ENCODE assay signal across 16 cellular contexts in genomic region chr20:32680544-32681174, GRCh38. TPM values are rescaled to one million over a fixed set of nuclear protein-coding genes. Genes with fewer than 3 reads are reported as not detected.
DNase-seq lines count a peak whose midpoint lies in the region; ATAC-seq and TF ChIP-seq lines count a peak whose summit lies in the region.
"Had no signal": no experiment of that assay in that cellular context is flagged by ENCODE, and none has a peak within 500 bp of the region (broad histone marks: within the 10 kb centered on the region; RNA-seq: fewer than 3 reads in every experiment).

No MANE protein-coding gene starts in this region.

- H3K27ac Mint-ChIP-seq in activated CD4-positive, alpha-beta T cell treated with anti-CD3 and anti-CD28 coated beads, Interleukin-2, amount 10 ng/mL, durations not matched to agents 7 days and 5 days, result peak overlapping the region; percentile 69
- H3K27ac Mint-ChIP-seq in endothelial cell (ENCODE audit: unreplicated experiment) (peak overlapping the region; percentile 67), progenitor cell of endocrine pancreas (peak overlapping the region; percentile 38)

- no peak overlapping the region for H3K4me3 Mint-ChIP-seq in activated CD4-positive, alpha-beta T cell treated with anti-CD3 and anti-CD28 coated beads, Interleukin-2, amount 10 ng/mL, durations not matched to agents 7 days and 5 days
- no peak overlapping the region for H3K4me3 Mint-ChIP-seq in endothelial cell (ENCODE audit: unreplicated experiment)
- H3K4me3 Mint-ChIP-seq in progenitor cell of endocrine pancreas (ENCODE audit: low read depth), result no peak overlapping the region

- POLR2A ChIA-PET in activated CD4-positive, alpha-beta T cell treated with anti-CD3 and anti-CD28 coated beads, Interleukin-2, amount 10 ng/mL, durations not matched to agents 7 days and 5 days (lab: Charles Lee), result no interaction called here
- POLR2A ChIA-PET in RWPE1 (lab: Yijun Ruan, JAX; ENCODE audit: low non-redundant PET), result no interaction called here

- H3K4me1 Mint-ChIP-seq in activated CD4-positive, alpha-beta T cell treated with anti-CD3 and anti-CD28 coated beads, Interleukin-2, amount 10 ng/mL, durations not matched to agents 7 days and 5 days, result peaks cover 23% of the 10 kb centered on the region
- H3K4me1 Mint-ChIP-seq in endothelial cell (ENCODE audit: unreplicated experiment) (peaks cover 34% of the 10 kb centered on the region), progenitor cell of endocrine pancreas (ENCODE audit: low read depth) (peaks cover 12% of the 10 kb centered on the region)

- no peaks in the 10 kb centered on the region for H3K27me3 Mint-ChIP-seq in activated CD4-positive, alpha-beta T cell treated with anti-CD3 and anti-CD28 coated beads, Interleukin-2, amount 10 ng/mL, durations not matched to agents 7 days and 5 days
- H3K27me3 Mint-ChIP-seq in endothelial cell (ENCODE audit: unreplicated experiment) (peaks cover 8% of the 10 kb centered on the region), progenitor cell of endocrine pancreas (no peaks in the 10 kb centered on the region)

- ATAC-seq in GM21390 (IDR thresholded peaks at IDR 0.05; ENCODE audit: unreplicated experiment), result no peak

- H3K36me3 Mint-ChIP-seq in activated CD4-positive, alpha-beta T cell treated with anti-CD3 and anti-CD28 coated beads, Interleukin-2, amount 10 ng/mL, durations not matched to agents 7 days and 5 days (ENCODE audit: low read depth), result no peaks in the 10 kb centered on the region
- H3K36me3 Mint-ChIP-seq in endothelial cell (ENCODE audit: low read depth, unreplicated experiment), result no peaks in the 10 kb centered on the region
- no peaks in the 10 kb centered on the region for H3K36me3 Mint-ChIP-seq in progenitor cell of endocrine pancreas (ENCODE audit: insufficient read depth)

- DNase-seq in activated CD4-positive, alpha-beta T cell treated with anti-CD3 and anti-CD28 coated beads, Interleukin-2, amount 10 ng/mL, durations not matched to agents 7 days and 5 days, result no peak
- no peak for DNase-seq in activated CD4-positive, alpha-beta T cell treated with anti-CD3 and anti-CD28 coated beads, Interleukin-2, amount 50 U/mL, for 4 hours
- DNase-seq in RWPE1 (ENCODE audit: low spot score) (no peak), endothelial cell (ENCODE audit: low spot score) (no peak), progenitor cell of endocrine pancreas (ENCODE audit: low spot score, unreplicated experiment) (no peak), NCI-H187 treated with DMSO at 0.1 percent for 48 hours (lab: John Stamatoyannopoulos, UW) (no peak), NCI-H2107 (lab: John Stamatoyannopoulos, UW) (no peak)
- DNase-seq: activated CD4-positive, alpha-beta T cell treated with anti-CD3 and anti-CD28 coated beads, Interleukin-2, amount 50 U/mL, for 1 hour; activated effector memory CD4-positive, alpha-beta T cell treated with anti-CD3 and anti-CD28 coated beads, Interleukin-2, amount 50 U/mL, for 16 hours; GM23248; hippocampal formation; stimulated activated CD8-positive, alpha-beta memory T cell treated with anti-CD3 and anti-CD28 coated beads, Interleukin-4, amount 100 ng/mL, for 48 hours; SW 1271 had no signal

- TF ChIP-seq CTCF in RWPE1 (conservative IDR thresholded peaks at IDR 0.05; ENCODE audit: low read depth) (no peak), endothelial cell (IDR thresholded peaks at IDR 0.05; ENCODE audit: unreplicated experiment) (no peak), progenitor cell of endocrine pancreas (IDR thresholded peaks at IDR 0.05; ENCODE audit: unreplicated experiment) (no peak)

- peak overlapping the region; percentile 67 for H3K27ac ChIP-seq in RWPE1
- H3K27ac ChIP-seq: GM23248 had no signal

- CTCF ChIA-PET in activated CD4-positive, alpha-beta T cell treated with anti-CD3 and anti-CD28 coated beads, Interleukin-2, amount 10 ng/mL, durations not matched to agents 7 days and 5 days (lab: Charles Lee), result interaction anchor here (1.7 to 1.9 kb wide), 2 partner anchors 27 to 98 kb away, joined by 3 to 11 read pairs; no protein-coding TSS in a partner anchor
- CTCF ChIA-PET in RWPE1 (lab: Yijun Ruan, JAX), result interaction anchor here (0.6 to 6.1 kb wide), 4 partner anchors 60 to 484 kb away, joined by 3 to 50 read pairs (median 6); no protein-coding TSS in a partner anchor

- H3K9me3 Mint-ChIP-seq in activated CD4-positive, alpha-beta T cell treated with anti-CD3 and anti-CD28 coated beads, Interleukin-2, amount 10 ng/mL, durations not matched to agents 7 days and 5 days, result no peaks in the 10 kb centered on the region
- H3K9me3 Mint-ChIP-seq in endothelial cell (ENCODE audit: unreplicated experiment) (no peaks in the 10 kb centered on the region), progenitor cell of endocrine pancreas (ENCODE audit: low read depth) (no peaks in the 10 kb centered on the region)

RNA-seq across cellular contexts. Expression of gene C20orf203, which starts 6.9 kb away (rescaled TPM):
- total RNA-seq in activated CD4-positive, alpha-beta T cell treated with anti-CD3 and anti-CD28 coated beads, Interleukin-2, amount 10 ng/mL, durations not matched to agents 7 days and 5 days, result under 1 TPM; 0.07 to 0.08 TPM
- not detected for total RNA-seq in endothelial cell (ENCODE audit: unreplicated experiment)
- 0.10 and 0.24 TPM in 2 replicates for total RNA-seq in progenitor cell of endocrine pancreas
- total RNA-seq: cardiac septum, GM23248, HT-29 had no signal
